In the genomic region with DNA sequence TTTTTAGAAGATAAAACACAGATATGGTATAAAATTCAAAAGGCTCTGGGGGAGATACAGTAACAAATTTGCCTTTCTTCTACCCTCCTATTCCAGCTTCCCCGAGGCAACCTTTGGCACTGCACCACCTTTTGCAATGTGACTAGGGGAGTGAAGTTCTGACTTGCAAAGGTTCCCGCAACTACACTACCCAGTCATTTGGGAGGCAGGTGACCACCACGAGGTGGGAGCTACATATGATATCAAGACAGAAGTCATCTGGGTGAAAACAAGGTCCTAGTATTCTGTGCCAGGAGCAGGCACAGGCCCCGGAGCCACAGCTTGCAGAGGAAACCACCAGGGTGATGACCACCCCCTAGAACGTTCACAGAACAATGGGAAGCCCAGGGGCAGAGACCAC, we compare ENCODE assay signal across 23 cellular contexts.
DNase-seq lines count a peak whose midpoint lies in the region; ATAC-seq and TF ChIP-seq lines count a peak whose summit lies in the region.
"Had no signal": no experiment of that assay in that cellular context is flagged by ENCODE, and none has a peak within 500 bp of the region (broad histone marks: within the 10 kb centered on the region; RNA-seq: fewer than 3 reads in every experiment).

No MANE protein-coding gene starts in this region.

- H3K9me3 Mint-ChIP-seq in activated T-cell treated with anti-CD3 and anti-CD28 coated beads, Interleukin-2, amount 50 U/mL, for 4 hours: peaks cover 3% of the 10 kb centered on the region
- H3K9me3 Mint-ChIP-seq: central memory CD8-positive, alpha-beta T cell had no signal

- H3K4me3 ChIP-seq in heart left ventricle (no peak overlapping the region), ascending aorta (no peak overlapping the region), muscle layer of colon (ENCODE audit: low read depth in 1 of 2, low read length in 2 of 2) (no peak overlapping the region)
- H3K4me3 ChIP-seq: A549, hepatocyte, right lobe of liver had no signal

- H3K36me3 Mint-ChIP-seq in activated T-cell treated with anti-CD3 and anti-CD28 coated beads, Interleukin-2, amount 50 U/mL, for 4 hours (ENCODE audit: insufficient read depth): peaks cover 2% of the 10 kb centered on the region
- H3K36me3 Mint-ChIP-seq: naive thymus-derived CD8-positive, alpha-beta T cell had no signal

- H3K27ac ChIP-seq in heart left ventricle (peak overlapping the region in 11 of 12 donors; percentile 2 to 70 (median 60)), ascending aorta (peak overlapping the region; percentile 92 to 94), muscle layer of colon (ENCODE audit: low read depth, low read length) (peak overlapping the region; percentile 48), temporal lobe (ENCODE audit: low read depth, low read length) (peak overlapping the region; percentile 15)
- H3K27ac ChIP-seq: A549, hepatocyte, right lobe of liver had no signal

- no peak for TF ChIP-seq POLR2A in heart left ventricle (IDR thresholded peaks at IDR 0.05)

- H3K27me3 ChIP-seq in heart left ventricle (no peaks in the 10 kb centered on the region), ascending aorta (no peaks in the 10 kb centered on the region), muscle layer of colon (ENCODE audit: control insufficient read depth in 1 of 2, insufficient read depth in 2 of 2, low read length in 2 of 2) (no peaks in the 10 kb centered on the region)
- H3K27me3 ChIP-seq: hepatocyte, right lobe of liver had no signal

- intact Hi-C loops in heart left ventricle (cut with DNase I) (loop anchor here in 1 of 10 donors (10.0 kb wide), 1 partner anchor 120 kb away; no protein-coding TSS in a partner anchor), cardiac septum (cut with DNase I) (no loop called here), ascending aorta (cut with DNase I) (loop anchor here (2.0 to 5.0 kb wide), 3 partner anchors 22 to 292 kb away; no protein-coding TSS in a partner anchor)

- TF ChIP-seq CTCF in heart left ventricle (IDR thresholded peaks at IDR 0.05) (no peak), ascending aorta (IDR thresholded peaks at IDR 0.05) (no peak)

- no peak overlapping the region for H3K9ac ChIP-seq in muscle layer of colon (ENCODE audit: low read length)

- ATAC-seq in heart left ventricle: no peak
- no peak for ATAC-seq in activated T-cell treated with anti-CD3 and anti-CD28 coated beads, Interleukin-2, amount 50 U/mL, for 4 hours
- ATAC-seq: A549; activated T-cell treated with anti-CD3 and anti-CD28 coated beads, Interleukin-2, amount 50 U/mL, for 72 hours; left colon; naive thymus-derived CD8-positive, alpha-beta T cell; T-helper 17 cell had no signal

- H3K9me3 ChIP-seq in heart left ventricle: peaks cover 0 to 5% (median 0%) of the 10 kb centered on the region in 12 donors
- no peaks in the 10 kb centered on the region for H3K9me3 ChIP-seq in ascending aorta
- no peaks in the 10 kb centered on the region for H3K9me3 ChIP-seq in muscle layer of colon (ENCODE audit: low read length)
- H3K9me3 ChIP-seq: A549, Caco-2, right lobe of liver had no signal

- no peaks in the 10 kb centered on the region for H3K27me3 Mint-ChIP-seq in activated T-cell treated with anti-CD3 and anti-CD28 coated beads, Interleukin-2, amount 50 U/mL, for 4 hours (ENCODE audit: low read depth)
- H3K27me3 Mint-ChIP-seq: B cell; central memory CD8-positive, alpha-beta T cell; naive thymus-derived CD8-positive, alpha-beta T cell; T-helper 17 cell had no signal

- peaks cover 34% of the 10 kb centered on the region for H3K4me1 Mint-ChIP-seq in activated T-cell treated with anti-CD3 and anti-CD28 coated beads, Interleukin-2, amount 50 U/mL, for 4 hours (ENCODE audit: low read depth)

- peaks cover 0 to 40% (median 5%) of the 10 kb centered on the region in 9 donors for H3K36me3 ChIP-seq in heart left ventricle
- no peaks in the 10 kb centered on the region for H3K36me3 ChIP-seq in ascending aorta
- peaks cover 11% of the 10 kb centered on the region for H3K36me3 ChIP-seq in muscle layer of colon (ENCODE audit: insufficient read depth, low read length)
- H3K36me3 ChIP-seq: right lobe of liver had no signal

- no peak overlapping the region for H3K4me3 Mint-ChIP-seq in activated T-cell treated with anti-CD3 and anti-CD28 coated beads, Interleukin-2, amount 50 U/mL, for 4 hours
- H3K4me3 Mint-ChIP-seq: activated naive CD4-positive, alpha-beta T cell treated with anti-CD3 and anti-CD28 coated beads for 36 hours; activated T-cell treated with anti-CD3 and anti-CD28 coated beads, Interleukin-2, amount 50 U/mL, for 72 hours; B cell; central memory CD8-positive, alpha-beta T cell; naive thymus-derived CD8-positive, alpha-beta T cell; T-helper 17 cell had no signal

- H3K4me1 ChIP-seq in heart left ventricle (peaks cover 0 to 65% (median 29%) of the 10 kb centered on the region in 12 donors), ascending aorta (peaks cover 10 to 27% of the 10 kb centered on the region in 2 donors), muscle layer of colon (ENCODE audit: insufficient read depth, low read length) (peaks cover 56% of the 10 kb centered on the region)
- H3K4me1 ChIP-seq: Caco-2, right lobe of liver had no signal

- WGBS in heart left ventricle, 4 donors: 71 to 88% (median 78%) methylated on average over 5 of the region's 5 CpGs

- no peak for DNase-seq in heart left ventricle
- no peak for DNase-seq in cardiac septum (ENCODE audit: low spot score)
- no peak for DNase-seq in ascending aorta (ENCODE audit: low spot score in 2 of 2)
- DNase-seq in retina: no peak
- no peak for DNase-seq in activated T-cell treated with anti-CD3 and anti-CD28 coated beads, Interleukin-2, amount 50 U/mL, for 4 hours
- no peak for DNase-seq in NCI-H1930 (lab: John Stamatoyannopoulos, UW)
- DNase-seq: activated CD4-positive, alpha-beta T cell treated with anti-CD3 and anti-CD28 coated beads for 4 hours; activated naive CD4-positive, alpha-beta T cell treated with anti-CD3 and anti-CD28 coated beads for 36 hours; activated T-cell treated with anti-CD3 and anti-CD28 coated beads, Interleukin-2, amount 50 U/mL, for 72 hours; Caco-2; DND-41; Karpas-422; left colon; naive thymus-derived CD8-positive, alpha-beta T cell; occipital lobe; right lobe of liver; T-helper 17 cell had no signal

Comparison
In these comparisons a context has a peak if more than half of its experiments do, and no peak if none do; other contexts are left out.
1. H3K27ac ChIP-seq: peak in every context shown above with its lines; median percentile 93 in ascending aorta; 60 in heart left ventricle; 48 in muscle layer of colon; 15 in temporal lobe.